8 cellular contexts compared by ENCODE assay signal in the genomic region with DNA sequence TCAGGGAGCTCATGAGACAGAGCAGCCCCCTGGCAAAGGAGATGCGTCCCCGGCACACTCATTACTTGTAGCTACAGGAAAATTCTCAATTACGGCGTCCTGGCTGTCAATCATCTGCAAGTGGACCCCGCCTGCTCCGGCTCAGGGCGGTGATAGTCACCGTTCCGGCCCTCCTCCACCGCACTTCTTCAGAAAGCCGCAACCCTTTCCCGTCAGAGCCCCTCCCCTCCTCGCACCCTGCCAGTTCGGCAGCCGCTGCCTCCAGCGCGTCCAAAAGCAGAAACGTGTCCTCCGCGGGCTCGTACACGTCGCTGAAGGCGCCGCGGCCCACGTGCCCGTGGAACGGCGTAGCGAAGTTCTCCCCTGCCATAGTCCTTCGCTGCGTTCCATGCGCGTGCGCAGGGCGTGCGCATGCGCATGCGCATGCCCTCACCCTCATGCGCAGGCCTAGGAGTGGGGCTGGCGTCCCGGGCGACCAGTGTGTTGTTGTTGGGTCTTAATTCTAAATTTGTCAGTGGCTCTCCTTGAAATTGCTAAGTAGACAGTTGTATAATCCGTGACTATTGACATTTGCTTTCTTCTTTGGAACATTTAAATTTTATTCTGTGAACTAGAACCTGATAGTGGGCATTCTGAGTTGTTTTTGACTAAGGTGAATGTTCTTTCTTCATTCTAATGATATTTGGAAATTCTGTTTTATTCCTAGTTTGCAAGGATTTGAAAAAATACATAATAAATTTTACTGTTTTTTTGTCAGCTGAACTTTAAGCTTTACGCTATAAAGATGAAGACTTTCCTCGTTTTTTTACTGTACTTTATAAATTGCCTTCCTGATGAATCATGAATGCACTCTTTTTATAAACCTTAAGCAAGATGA.
DNase-seq lines count a peak whose midpoint lies in the region; ATAC-seq and TF ChIP-seq lines count a peak whose summit lies in the region.

No MANE protein-coding gene starts in this region.

- peak overlapping the region; percentile 95 for H2AFZ ChIP-seq in Loucy (ENCODE audit: low read length)
- peak overlapping the region; percentile 67 for H2AFZ ChIP-seq in neural cell (ENCODE audit: low read depth, low read length)

- H3K9me2 ChIP-seq in Loucy (replicated peaks; ENCODE audit: low read depth, low read length) (no peaks in the 10 kb centered on the region), neural cell (ENCODE audit: insufficient read depth, low read length) (no peaks in the 10 kb centered on the region)

- H3K27me3 ChIP-seq in H7 (ENCODE audit: control insufficient read depth, insufficient read depth, low read length): no peaks in the 10 kb centered on the region
- peaks cover 11% of the 10 kb centered on the region for H3K27me3 ChIP-seq in Loucy (ENCODE audit: insufficient read depth, low read length, poor library complexity, severe bottlenecking)
- H3K27me3 ChIP-seq in RWPE2 (ENCODE audit: insufficient read depth, poor library complexity, severe bottlenecking): no peaks in the 10 kb centered on the region
- H3K27me3 ChIP-seq in neural cell (ENCODE audit: insufficient read depth, low read depth, low read length): no peaks in the 10 kb centered on the region

- peak overlapping the region; percentile 99 for H3K27ac Mint-ChIP-seq in stimulated activated naive CD8-positive, alpha-beta T cell treated with anti-CD3 and anti-CD28 coated beads, Interleukin-15, amount 100 ng/mL, for 72 hours

- H3K4me1 ChIP-seq in Loucy (ENCODE audit: insufficient read depth, low read length, poor library complexity, severe bottlenecking) (peaks cover 8% of the 10 kb centered on the region), RWPE2 (ENCODE audit: insufficient read depth, poor library complexity, severe bottlenecking) (peaks cover 12% of the 10 kb centered on the region)

- no peaks in the 10 kb centered on the region for H3K9me3 Mint-ChIP-seq in stimulated activated naive CD8-positive, alpha-beta T cell treated with anti-CD3 and anti-CD28 coated beads, Interleukin-15, amount 100 ng/mL, for 72 hours

- peak; percentile 95 for ATAC-seq in RWPE2 (ENCODE audit: low read depth)
- peak; percentile 96 for ATAC-seq in stimulated activated naive CD8-positive, alpha-beta T cell treated with anti-CD3 and anti-CD28 coated beads, Interleukin-15, amount 100 ng/mL, for 72 hours

- TF ChIP-seq CTCF in Loucy (conservative IDR thresholded peaks at IDR 0.05; ENCODE audit: low read length) (no peak), RWPE2 (IDR thresholded peaks at IDR 0.05; ENCODE audit: poor library complexity, severe bottlenecking) (no peak), fibroblast of villous mesenchyme (IDR thresholded peaks at IDR 0.05; ENCODE audit: insufficient read depth, low read depth, low read length) (no peak), neural cell (IDR thresholded peaks at IDR 0.05; ENCODE audit: poor library complexity, severe bottlenecking) (no peak)

- TF ChIP-seq EP300 in neural cell (conservative IDR thresholded peaks at IDR 0.05; ENCODE audit: poor library complexity, severe bottlenecking): peak; percentile 74

- peak overlapping the region; percentile 86 to 92 for H3K4me3 Mint-ChIP-seq in stimulated activated naive CD8-positive, alpha-beta T cell treated with anti-CD3 and anti-CD28 coated beads, Interleukin-15, amount 100 ng/mL, for 72 hours

- TF ChIP-seq RAD21 in neural cell (conservative IDR thresholded peaks at IDR 0.05): peak; percentile 37

- H3K27me3 Mint-ChIP-seq in stimulated activated naive CD8-positive, alpha-beta T cell treated with anti-CD3 and anti-CD28 coated beads, Interleukin-15, amount 100 ng/mL, for 72 hours: peaks cover 2% of the 10 kb centered on the region

- H3K4me3 ChIP-seq in H7 (ENCODE audit: insufficient read depth, low read depth, low read length) (peak overlapping the region; percentile 60), Loucy (ENCODE audit: low read length, poor library complexity, severe bottlenecking) (peak overlapping the region; percentile 77), RWPE2 (ENCODE audit: severe bottlenecking) (peak overlapping the region; percentile 42), fibroblast of villous mesenchyme (ENCODE audit: low read depth, low read length) (peak overlapping the region; percentile 64), neural cell (ENCODE audit: low read length) (peak overlapping the region; percentile 70)

- no peaks in the 10 kb centered on the region for H4K20me1 ChIP-seq in Loucy (ENCODE audit: insufficient read depth, low read length, poor library complexity, severe bottlenecking)
- H4K20me1 ChIP-seq in neural cell (ENCODE audit: insufficient read depth): no peaks in the 10 kb centered on the region

- H3K4me2 ChIP-seq in Loucy (ENCODE audit: low read depth, low read length, poor library complexity, severe bottlenecking): peak overlapping the region; percentile 95
- peak overlapping the region; percentile 63 for H3K4me2 ChIP-seq in neural cell (ENCODE audit: low read length)

- H3F3A ChIP-seq in Loucy (ENCODE audit: low read depth): no peaks in the 10 kb centered on the region
- H3F3A ChIP-seq in neural cell (ENCODE audit: insufficient read depth, low read length, poor library complexity, severe bottlenecking): no peaks in the 10 kb centered on the region

- H3K4me1 Mint-ChIP-seq in stimulated activated naive CD8-positive, alpha-beta T cell treated with anti-CD3 and anti-CD28 coated beads, Interleukin-15, amount 100 ng/mL, for 72 hours: peaks cover 19% of the 10 kb centered on the region

- H3K79me2 ChIP-seq in Loucy (ENCODE audit: insufficient read depth, low read length): no peaks in the 10 kb centered on the region
- no peaks in the 10 kb centered on the region for H3K79me2 ChIP-seq in neural cell (replicated peaks; ENCODE audit: insufficient read depth, low read length)

- H3K9ac ChIP-seq in Loucy (ENCODE audit: low read depth, low read length, poor library complexity, severe bottlenecking) (peak overlapping the region; percentile 66), neural cell (ENCODE audit: low read length) (peak overlapping the region; percentile 69)

- no peaks in the 10 kb centered on the region for H3K9me3 ChIP-seq in Loucy (ENCODE audit: insufficient read depth, low read depth, low read length)
- no peaks in the 10 kb centered on the region for H3K9me3 ChIP-seq in RWPE2 (ENCODE audit: severe bottlenecking)
- no peaks in the 10 kb centered on the region for H3K9me3 ChIP-seq in neural cell (ENCODE audit: low read length)

- H3K27ac ChIP-seq in RWPE2 (ENCODE audit: poor library complexity, severe bottlenecking) (peak overlapping the region; percentile 59), neural cell (ENCODE audit: low read length) (peak overlapping the region; percentile 76)

- peak; percentile 93 for DNase-seq in ELF-1 (ENCODE audit: low read depth, low spot score)
- peak; percentile 92 for DNase-seq in H7
- DNase-seq in RWPE2 (ENCODE audit: low spot score): peak; percentile 83
- peak; percentile 88 for DNase-seq in activated effector memory CD4-positive, alpha-beta T cell treated with Interleukin-2 at 50 U/mL for 16 hours
- DNase-seq in fibroblast of villous mesenchyme (ENCODE audit: low read depth): peak; percentile 92
- DNase-seq in stimulated activated naive CD8-positive, alpha-beta T cell treated with anti-CD3 and anti-CD28 coated beads, Interleukin-15, amount 100 ng/mL, for 72 hours: peak; percentile 94 to 97

- peaks cover 8% of the 10 kb centered on the region for H3K36me3 ChIP-seq in H7 (replicated peaks; ENCODE audit: control insufficient read depth, insufficient read depth, low read length)
- no peaks in the 10 kb centered on the region for H3K36me3 ChIP-seq in Loucy (ENCODE audit: insufficient read depth, low read length)
- peaks cover 14% of the 10 kb centered on the region for H3K36me3 ChIP-seq in RWPE2 (ENCODE audit: low read depth)
- H3K36me3 ChIP-seq in neural cell (ENCODE audit: insufficient read depth, low read length): no peaks in the 10 kb centered on the region

TF ChIP-seq in neural cell, 6 proteins besides CTCF, POLR2A, EP300 and RAD21:
- TF ChIP-seq POLR2AphosphoS5 (IDR thresholded peaks at IDR 0.05): peak; percentile 78
- peak; percentile 98 for TF ChIP-seq MXI1 (conservative IDR thresholded peaks at IDR 0.05; ENCODE audit: poor library complexity, severe bottlenecking)
- TF ChIP-seq REST (IDR thresholded peaks at IDR 0.05; ENCODE audit: borderline replicate concordance): peak; percentile 38
- TF ChIP-seq SMC3 (conservative IDR thresholded peaks at IDR 0.05; ENCODE audit: poor library complexity): peak; percentile 33
- peak; percentile 73 for TF ChIP-seq TAF1 (IDR thresholded peaks at IDR 0.05; ENCODE audit: low read depth)
- TF ChIP-seq EZH2 (IDR thresholded peaks at IDR 0.05; ENCODE audit: borderline replicate concordance, insufficient read depth, low read length, poor library complexity, severe bottlenecking): no peak

Comparison
In these comparisons a context has a peak if more than half of its experiments do, and no peak if none do; other contexts are left out.
1. Peak in every context shown above with its lines: DNase-seq, ATAC-seq, H3K4me3 ChIP-seq and H3K27ac ChIP-seq.